1 cellular context compared by ENCODE assay signal in genomic region chr7:135509839-135510602, GRCh38.
A peak's percentile ranks its signal among the peaks of the same experiment; 100 is the strongest.
TF ChIP-seq lines count a peak whose summit lies in the region.

Gene CNOT4, minus strand, starts transcription at chr7:135510102. Its CDS starts 71,771 bp downstream, at chr7:135438331.

TF ChIP-seq in HepG2, 621 proteins besides CTCF, POLR2A, EP300 and RAD21 (continued from another document and continues in another):
- TF ChIP-seq ZBTB10 (CRISPR knock-in tag; IDR thresholded peaks at IDR 0.05; ENCODE audit: borderline replicate concordance), result no peak
- no peak for TF ChIP-seq ZNF10 (CRISPR knock-in tag; IDR thresholded peaks at IDR 0.05; ENCODE audit: borderline replicate concordance, low read depth)
- TF ChIP-seq ZNF780A (CRISPR knock-in tag; IDR thresholded peaks at IDR 0.05), result no peak
- no peak for TF ChIP-seq SMARCC2 (IDR thresholded peaks at IDR 0.05)
- TF ChIP-seq HNF1B (CRISPR knock-in tag; IDR thresholded peaks at IDR 0.05), result peak; percentile 74
- TF ChIP-seq ZSCAN20 (CRISPR knock-in tag; IDR thresholded peaks at IDR 0.05; ENCODE audit: borderline replicate concordance), result no peak
- TF ChIP-seq MLLT10 (CRISPR knock-in tag; IDR thresholded peaks at IDR 0.05), result no peak
- no peak for TF ChIP-seq THYN1 (CRISPR knock-in tag; IDR thresholded peaks at IDR 0.05; ENCODE audit: borderline replicate concordance, low read depth)
- TF ChIP-seq CEBPZ (IDR thresholded peaks at IDR 0.05; ENCODE audit: low read length), result no peak
- TF ChIP-seq, protein P1, sequence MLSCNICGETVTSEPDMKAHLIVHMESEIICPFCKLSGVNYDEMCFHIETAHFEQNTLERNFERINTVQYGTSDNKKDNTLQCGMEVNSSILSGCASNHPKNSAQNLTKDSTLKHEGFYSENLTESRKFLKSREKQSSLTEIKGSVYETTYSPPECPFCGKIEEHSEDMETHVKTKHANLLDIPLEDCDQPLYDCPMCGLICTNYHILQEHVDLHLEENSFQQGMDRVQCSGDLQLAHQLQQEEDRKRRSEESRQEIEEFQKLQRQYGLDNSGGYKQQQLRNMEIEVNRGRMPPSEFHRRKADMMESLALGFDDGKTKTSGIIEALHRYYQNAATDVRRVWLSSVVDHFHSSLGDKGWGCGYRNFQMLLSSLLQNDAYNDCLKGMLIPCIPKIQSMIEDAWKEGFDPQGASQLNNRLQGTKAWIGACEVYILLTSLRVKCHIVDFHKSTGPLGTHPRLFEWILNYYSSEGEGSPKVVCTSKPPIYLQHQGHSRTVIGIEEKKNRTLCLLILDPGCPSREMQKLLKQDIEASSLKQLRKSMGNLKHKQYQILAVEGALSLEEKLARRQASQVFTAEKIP (CRISPR knock-in tag; IDR thresholded peaks at IDR 0.05; ENCODE audit: borderline replicate concordance), result no peak
- peak; percentile 72 for TF ChIP-seq TFE3 (CRISPR knock-in tag; IDR thresholded peaks at IDR 0.05)
- TF ChIP-seq, protein P2, sequence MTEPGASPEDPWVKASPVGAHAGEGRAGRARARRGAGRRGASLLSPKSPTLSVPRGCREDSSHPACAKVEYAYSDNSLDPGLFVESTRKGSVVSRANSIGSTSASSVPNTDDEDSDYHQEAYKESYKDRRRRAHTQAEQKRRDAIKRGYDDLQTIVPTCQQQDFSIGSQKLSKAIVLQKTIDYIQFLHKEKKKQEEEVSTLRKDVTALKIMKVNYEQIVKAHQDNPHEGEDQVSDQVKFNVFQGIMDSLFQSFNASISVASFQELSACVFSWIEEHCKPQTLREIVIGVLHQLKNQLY (CRISPR knock-in tag; IDR thresholded peaks at IDR 0.05), result 0 out of 2 replicates have a peak, but pooled peaks have one; percentile 46
- no peak for TF ChIP-seq ZNF660 (CRISPR knock-in tag; IDR thresholded peaks at IDR 0.05; ENCODE audit: borderline replicate concordance, low read depth)
- TF ChIP-seq KMT2A (CRISPR knock-in tag; IDR thresholded peaks at IDR 0.05), result no peak
- TF ChIP-seq ZNF317 (CRISPR knock-in tag; IDR thresholded peaks at IDR 0.05), result no peak
- TF ChIP-seq, protein P3, sequence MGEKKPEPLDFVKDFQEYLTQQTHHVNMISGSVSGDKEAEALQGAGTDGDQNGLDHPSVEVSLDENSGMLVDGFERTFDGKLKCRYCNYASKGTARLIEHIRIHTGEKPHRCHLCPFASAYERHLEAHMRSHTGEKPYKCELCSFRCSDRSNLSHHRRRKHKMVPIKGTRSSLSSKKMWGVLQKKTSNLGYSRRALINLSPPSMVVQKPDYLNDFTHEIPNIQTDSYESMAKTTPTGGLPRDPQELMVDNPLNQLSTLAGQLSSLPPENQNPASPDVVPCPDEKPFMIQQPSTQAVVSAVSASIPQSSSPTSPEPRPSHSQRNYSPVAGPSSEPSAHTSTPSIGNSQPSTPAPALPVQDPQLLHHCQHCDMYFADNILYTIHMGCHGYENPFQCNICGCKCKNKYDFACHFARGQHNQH (CRISPR knock-in tag; IDR thresholded peaks at IDR 0.05), result peak; percentile 54; the same call in 1 of the 2 replicates
- TF ChIP-seq, protein P4, sequence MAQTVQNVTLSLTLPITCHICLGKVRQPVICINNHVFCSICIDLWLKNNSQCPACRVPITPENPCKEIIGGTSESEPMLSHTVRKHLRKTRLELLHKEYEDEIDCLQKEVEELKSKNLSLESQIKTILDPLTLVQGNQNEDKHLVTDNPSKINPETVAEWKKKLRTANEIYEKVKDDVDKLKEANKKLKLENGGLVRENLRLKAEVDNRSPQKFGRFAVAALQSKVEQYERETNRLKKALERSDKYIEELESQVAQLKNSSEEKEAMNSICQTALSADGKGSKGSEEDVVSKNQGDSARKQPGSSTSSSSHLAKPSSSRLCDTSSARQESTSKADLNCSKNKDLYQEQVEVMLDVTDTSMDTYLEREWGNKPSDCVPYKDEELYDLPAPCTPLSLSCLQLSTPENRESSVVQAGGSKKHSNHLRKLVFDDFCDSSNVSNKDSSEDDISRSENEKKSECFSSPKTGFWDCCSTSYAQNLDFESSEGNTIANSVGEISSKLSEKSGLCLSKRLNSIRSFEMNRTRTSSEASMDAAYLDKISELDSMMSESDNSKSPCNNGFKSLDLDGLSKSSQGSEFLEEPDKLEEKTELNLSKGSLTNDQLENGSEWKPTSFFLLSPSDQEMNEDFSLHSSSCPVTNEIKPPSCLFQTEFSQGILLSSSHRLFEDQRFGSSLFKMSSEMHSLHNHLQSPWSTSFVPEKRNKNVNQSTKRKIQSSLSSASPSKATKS (CRISPR knock-in tag; IDR thresholded peaks at IDR 0.05), result no peak
- no peak for TF ChIP-seq PTBP1 (IDR thresholded peaks at IDR 0.05; ENCODE audit: low read depth, low read length, poor library complexity, severe bottlenecking)
- TF ChIP-seq ZBTB33 (CRISPR knock-in tag; IDR thresholded peaks at IDR 0.05), result peak; percentile 14; the same call in 1 of the 2 replicates
- TF ChIP-seq KDM5B (CRISPR knock-in tag; IDR thresholded peaks at IDR 0.05; ENCODE audit: borderline replicate concordance), result peak; percentile 74; the same call in 1 of the 2 replicates
- TF ChIP-seq, protein P5, sequence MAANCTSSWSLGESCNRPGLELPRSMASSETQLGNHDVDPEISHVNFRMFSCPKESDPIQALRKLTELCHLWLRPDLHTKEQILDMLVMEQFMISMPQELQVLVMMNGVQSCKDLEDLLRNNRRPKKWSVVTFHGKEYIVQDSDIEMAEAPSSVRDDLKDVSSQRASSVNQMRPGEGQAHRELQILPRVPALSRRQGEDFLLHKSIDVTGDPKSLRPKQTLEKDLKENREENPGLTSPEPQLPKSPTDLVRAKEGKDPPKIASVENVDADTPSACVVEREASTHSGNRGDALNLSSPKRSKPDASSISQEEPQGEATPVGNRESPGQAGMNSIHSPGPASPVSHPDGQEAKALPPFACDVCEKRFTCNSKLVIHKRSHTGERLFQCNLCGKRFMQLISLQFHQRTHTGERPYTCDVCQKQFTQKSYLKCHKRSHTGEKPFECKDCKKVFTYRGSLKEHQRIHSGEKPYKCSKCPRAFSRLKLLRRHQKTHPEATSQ (CRISPR knock-in tag; IDR thresholded peaks at IDR 0.05; ENCODE audit: borderline replicate concordance), result no peak
